1 cellular context compared by ENCODE assay signal in genomic region chr20:47765715-47766594, GRCh38.
TF ChIP-seq lines count a peak whose summit lies in the region.

No MANE protein-coding gene starts in this region.

TF ChIP-seq in GM23338, 12 proteins besides CTCF, POLR2A, EP300 and RAD21:
- TF ChIP-seq ZNF462 (CRISPR knock-in tag; IDR thresholded peaks at IDR 0.05) (peak; percentile 81), NANOG (IDR thresholded peaks at IDR 0.05; ENCODE audit: borderline replicate concordance) (no peak), CREB1 (CRISPR knock-in tag; IDR thresholded peaks at IDR 0.05; ENCODE audit: low read depth) (no peak), ZNF331 (CRISPR knock-in tag; IDR thresholded peaks at IDR 0.05; ENCODE audit: low read depth) (no peak), POLR2AphosphoS5 (IDR thresholded peaks at IDR 0.05; ENCODE audit: low read depth) (no peak), EZH2phosphoT487 (IDR thresholded peaks at IDR 0.05; ENCODE audit: unreplicated experiment) (no peak), STAT1 (IDR thresholded peaks at IDR 0.05; ENCODE audit: unreplicated experiment) (no peak), ZNF114 (CRISPR knock-in tag; IDR thresholded peaks at IDR 0.05) (no peak)
